9 cellular contexts compared by ENCODE assay signal in genomic region chrX:149525389-149525788, GRCh38. TPM values are rescaled to one million over a fixed set of nuclear protein-coding genes. Genes with fewer than 3 reads are reported as not detected.
DNase-seq lines count a peak whose midpoint lies in the region; ATAC-seq lines count a peak whose summit lies in the region.
"Not testable (repeated sequence)": the region's sequence is repeated elsewhere in the genome, so short reads cannot be mapped to it uniquely, and the experiment has no call there.
"Had no signal": no experiment of that assay in that cellular context is flagged by ENCODE, and none has a peak within 500 bp of the region (broad histone marks: within the 10 kb centered on the region; RNA-seq: fewer than 3 reads in every experiment).

No MANE protein-coding gene starts in this region.

- not testable (repeated sequence) for H3K9me3 Mint-ChIP-seq in CD8-positive, alpha-beta memory T cell; activated naive CD4-positive, alpha-beta T cell treated with anti-CD3 and anti-CD28 coated beads for 36 hours

- H3K4me3 Mint-ChIP-seq in CD8-positive, alpha-beta memory T cell: peak overlapping the region in 6 of 7 donors; percentile 50 to 72 (median 58)
- H3K4me3 Mint-ChIP-seq in activated naive CD4-positive, alpha-beta T cell treated with anti-CD3 and anti-CD28 coated beads for 36 hours: not testable (repeated sequence)

- peak; percentile 55 to 92 (median 74) for DNase-seq in CD8-positive, alpha-beta memory T cell
- peak; percentile 7 for DNase-seq in NCI-H2029 (lab: John Stamatoyannopoulos, UW)
- peak; percentile 20 to 85 (median 69) for DNase-seq in T-helper 2 cell
- DNase-seq in activated naive CD4-positive, alpha-beta T cell treated with anti-CD3 and anti-CD28 coated beads for 36 hours: peak; percentile 76
- DNase-seq in left cardiac atrium: peak; percentile 60
- DNase-seq in stimulated activated CD4-positive, alpha-beta T cell treated with anti-CD3 and anti-CD28 coated beads, Interleukin-12 subunit alpha, Interleukin-12 subunit beta, amount 100 ng/mL, for 48 hours (ENCODE audit: low read depth in 2 of 3, low spot score in 1 of 3): peak in 2 of 3 donors; percentile 45 to 48

- H3K27me3 ChIP-seq in CD8-positive, alpha-beta memory T cell (ENCODE audit: insufficient read depth, low read length, poor library complexity, severe bottlenecking): not testable (repeated sequence)

- H3K36me3 Mint-ChIP-seq in CD8-positive, alpha-beta memory T cell; activated naive CD4-positive, alpha-beta T cell treated with anti-CD3 and anti-CD28 coated beads for 36 hours (ENCODE audit: low read depth): not testable (repeated sequence)

- not testable (repeated sequence) for H3K36me3 ChIP-seq in CD8-positive, alpha-beta memory T cell (ENCODE audit: insufficient read depth, low read length)

- intact Hi-C loops in activated naive CD4-positive, alpha-beta T cell treated with anti-CD3 and anti-CD28 coated beads for 36 hours (cut with micrococcal nuclease): loop anchor here (5.0 kb wide), 2 partner anchors 107 to 302 kb away; partner anchors contain the start of gene TMEM185A
- intact Hi-C loops in left cardiac atrium (cut with DNase I): not testable (repeated sequence)

- not testable (repeated sequence) for H3K9me3 ChIP-seq in CD8-positive, alpha-beta memory T cell (ENCODE audit: low read length)

- peak overlapping the region; percentile 78 for H3K27ac ChIP-seq in CD8-positive, alpha-beta memory T cell (ENCODE audit: low read depth, low read length)

- peaks cover 28 to 58% (median 44%) of the 10 kb centered on the region in 3 donors for H3K4me1 Mint-ChIP-seq in CD8-positive, alpha-beta memory T cell
- peaks cover 31% of the 10 kb centered on the region for H3K4me1 Mint-ChIP-seq in activated naive CD4-positive, alpha-beta T cell treated with anti-CD3 and anti-CD28 coated beads for 36 hours (ENCODE audit: low read depth)

- peaks cover 42% of the 10 kb centered on the region for H3K4me1 ChIP-seq in CD8-positive, alpha-beta memory T cell (ENCODE audit: insufficient read depth, low read length)

- not testable (repeated sequence) for H3K4me3 ChIP-seq in CD8-positive, alpha-beta memory T cell (ENCODE audit: low read length)

- POLR2A ChIA-PET in CD8-positive, alpha-beta memory T cell (lab: Charles Lee): not testable (repeated sequence)

- peak; percentile 78 for ATAC-seq in GM19438 (IDR thresholded peaks at IDR 0.05; ENCODE audit: low read depth, unreplicated experiment)
- peak; percentile 91 for ATAC-seq in HG03103 (IDR thresholded peaks at IDR 0.05; ENCODE audit: low read depth, unreplicated experiment)
- peak; percentile 77 to 86 for ATAC-seq in left cardiac atrium

- H3K27me3 Mint-ChIP-seq in CD8-positive, alpha-beta memory T cell; activated naive CD4-positive, alpha-beta T cell treated with anti-CD3 and anti-CD28 coated beads for 36 hours (ENCODE audit: low read depth): not testable (repeated sequence)

- H3K27ac Mint-ChIP-seq in CD8-positive, alpha-beta memory T cell: peak overlapping the region; percentile 92 to 99 (median 96)
- not testable (repeated sequence) for H3K27ac Mint-ChIP-seq in activated naive CD4-positive, alpha-beta T cell treated with anti-CD3 and anti-CD28 coated beads for 36 hours

- CTCF ChIA-PET in CD8-positive, alpha-beta memory T cell (lab: Charles Lee): interaction anchor here (1.2 kb wide), 1 partner anchor 14 kb away, joined by 3 read pairs; no protein-coding TSS in a partner anchor
- CTCF ChIA-PET in activated naive CD4-positive, alpha-beta T cell treated with anti-CD3 and anti-CD28 coated beads for 36 hours (lab: Charles Lee): not testable (repeated sequence)

RNA-seq across cellular contexts. Expression of gene EOLA1, which starts 15.4 kb away (rescaled TPM):
- 10 to 100 TPM; 33.4 to 35.3 TPM for total RNA-seq in CD8-positive, alpha-beta memory T cell
- polyA plus RNA-seq in CD8-positive, alpha-beta memory T cell: 19.9 TPM
- total RNA-seq in activated naive CD4-positive, alpha-beta T cell treated with anti-CD3 and anti-CD28 coated beads for 36 hours: 10 to 100 TPM; 14.7 to 16.2 TPM
- 10 to 100 TPM; 20.0 to 23.6 TPM for total RNA-seq in left cardiac atrium

RNA-seq across cellular contexts. Expression of gene IDS, which starts 20.3 kb away (rescaled TPM):
- total RNA-seq in CD8-positive, alpha-beta memory T cell: 10 to 100 TPM; 84.6 to 86.0 TPM
- polyA plus RNA-seq in CD8-positive, alpha-beta memory T cell: 145 TPM
- 10 to 100 TPM; 39.9 to 43.1 TPM for total RNA-seq in activated naive CD4-positive, alpha-beta T cell treated with anti-CD3 and anti-CD28 coated beads for 36 hours
- total RNA-seq in left cardiac atrium: 10 to 100 TPM; 65.9 to 75.6 TPM

RNA-seq across cellular contexts. Expression of gene HSFX3, which starts 24.3 kb away (rescaled TPM):
- total RNA-seq in CD8-positive, alpha-beta memory T cell: not detected
- polyA plus RNA-seq in CD8-positive, alpha-beta memory T cell: not detected
- total RNA-seq in activated naive CD4-positive, alpha-beta T cell treated with anti-CD3 and anti-CD28 coated beads for 36 hours: not detected
- not detected for total RNA-seq in left cardiac atrium
- total RNA-seq: mesenteric fat pad had no signal

Comparison
In these comparisons a context has a peak if more than half of its experiments do, and no peak if none do; other contexts are left out.
1. DNase-seq: peak in every context shown above with its lines; median percentile 76 in activated naive CD4-positive, alpha-beta T cell treated with anti-CD3 and anti-CD28 coated beads for 36 hours; 74 in CD8-positive, alpha-beta memory T cell; 69 in T-helper 2 cell; 60 in left cardiac atrium; 46 in stimulated activated CD4-positive, alpha-beta T cell treated with anti-CD3 and anti-CD28 coated beads, Interleukin-12 subunit alpha, Interleukin-12 subunit beta, amount 100 ng/mL, for 48 hours; 7 in NCI-H2029.